25 cellular contexts compared by ENCODE assay signal in genomic region chr15:51181221-51181620, GRCh38.
"Had no signal": no experiment of that assay in that cellular context is flagged by ENCODE, and none has a peak within 500 bp of the region (broad histone marks: within the 10 kb centered on the region; RNA-seq: fewer than 3 reads in every experiment).

No MANE protein-coding gene starts in this region.

- H3K9me3 Mint-ChIP-seq: natural killer cell; neural progenitor cell; stimulated activated effector memory CD8-positive, alpha-beta T cell treated with anti-CD3 and anti-CD28 coated beads, Interleukin-12 subunit alpha, Interleukin-12 subunit beta, amount 100 ng/mL, for 72 hours; stimulated activated naive CD8-positive, alpha-beta T cell treated with anti-CD3 and anti-CD28 coated beads, Interleukin-15, Interleukin-2, amounts not matched to agents 100 ng/mL and 50 ng/mL, for 24 hours had no signal

- H3K4me3 Mint-ChIP-seq: naive thymus-derived CD4-positive, alpha-beta T cell; natural killer cell; nephron; neural progenitor cell; stimulated activated effector memory CD8-positive, alpha-beta T cell treated with anti-CD3 and anti-CD28 coated beads, Interleukin-12 subunit alpha, Interleukin-12 subunit beta, amount 100 ng/mL, for 72 hours; stimulated activated naive B cell treated with anti-CD40 and anti-IgM and Interleukin-4, amounts not matched to agents 10 μg/mL and 1 μg/mL and 100 μg/mL, for 72 hours; stimulated activated naive CD8-positive, alpha-beta T cell treated with anti-CD3 and anti-CD28 coated beads, Interleukin-15, Interleukin-2, amounts not matched to agents 100 ng/mL and 50 ng/mL, for 24 hours had no signal

- DNase-seq: naive thymus-derived CD4-positive, alpha-beta T cell; natural killer cell; nucleus accumbens; ovary; posterior cingulate gyrus; retina; right lobe of liver; sigmoid colon; small intestine; stimulated activated CD4-positive, alpha-beta T cell treated with anti-CD3 and anti-CD28 coated beads, Interleukin-15, amount 100 ng/mL, for 24 hours; stimulated activated CD4-positive, alpha-beta T cell treated with anti-CD3 and anti-CD28 coated beads, Interleukin-2, amount 100 ng/mL, for 24 hours; stimulated activated CD4-positive, alpha-beta T cell treated with anti-CD3 and anti-CD28 coated beads, Interleukin-2, amount 100 ng/mL, for 48 hours; stimulated activated CD4-positive, alpha-beta T cell treated with anti-CD3 and anti-CD28 coated beads, Interleukin-4, amount 100 ng/mL, for 24 hours; stimulated activated naive B cell treated with anti-CD40 and anti-IgM and Interleukin-4, amounts not matched to agents 10 μg/mL and 1 μg/mL and 100 μg/mL, for 72 hours; stimulated activated naive CD4-positive, alpha-beta T cell treated with Interleukin-2 at 50 U/mL for 16 hours; stomach; thyroid gland; trophoblast cell; upper lobe of left lung; uterus had no signal

- ATAC-seq: naive thymus-derived CD4-positive, alpha-beta T cell; natural killer cell; right lobe of liver; stimulated activated effector memory CD8-positive, alpha-beta T cell treated with anti-CD3 and anti-CD28 coated beads, Interleukin-12 subunit alpha, Interleukin-12 subunit beta, amount 100 ng/mL, for 72 hours; stimulated activated naive B cell treated with anti-CD40 and anti-IgM and Interleukin-4, amounts not matched to agents 10 μg/mL and 1 μg/mL and 100 μg/mL, for 72 hours had no signal

- H3K36me3 Mint-ChIP-seq: naive thymus-derived CD4-positive, alpha-beta T cell; natural killer cell; neural progenitor cell; stimulated activated effector memory CD8-positive, alpha-beta T cell treated with anti-CD3 and anti-CD28 coated beads, Interleukin-12 subunit alpha, Interleukin-12 subunit beta, amount 100 ng/mL, for 72 hours had no signal

- H3K27ac Mint-ChIP-seq: naive thymus-derived CD4-positive, alpha-beta T cell; natural killer cell; nephron; neural progenitor cell; progenitor cell of endocrine pancreas; stimulated activated effector memory CD8-positive, alpha-beta T cell treated with anti-CD3 and anti-CD28 coated beads, Interleukin-12 subunit alpha, Interleukin-12 subunit beta, amount 100 ng/mL, for 72 hours; stimulated activated naive CD8-positive, alpha-beta T cell treated with anti-CD3 and anti-CD28 coated beads, Interleukin-15, Interleukin-2, amounts not matched to agents 100 ng/mL and 50 ng/mL, for 24 hours had no signal

- H3K4me1 Mint-ChIP-seq: natural killer cell; stimulated activated effector memory CD8-positive, alpha-beta T cell treated with anti-CD3 and anti-CD28 coated beads, Interleukin-12 subunit alpha, Interleukin-12 subunit beta, amount 100 ng/mL, for 72 hours had no signal
